13 cellular contexts compared by ENCODE assay signal in the genomic region with DNA sequence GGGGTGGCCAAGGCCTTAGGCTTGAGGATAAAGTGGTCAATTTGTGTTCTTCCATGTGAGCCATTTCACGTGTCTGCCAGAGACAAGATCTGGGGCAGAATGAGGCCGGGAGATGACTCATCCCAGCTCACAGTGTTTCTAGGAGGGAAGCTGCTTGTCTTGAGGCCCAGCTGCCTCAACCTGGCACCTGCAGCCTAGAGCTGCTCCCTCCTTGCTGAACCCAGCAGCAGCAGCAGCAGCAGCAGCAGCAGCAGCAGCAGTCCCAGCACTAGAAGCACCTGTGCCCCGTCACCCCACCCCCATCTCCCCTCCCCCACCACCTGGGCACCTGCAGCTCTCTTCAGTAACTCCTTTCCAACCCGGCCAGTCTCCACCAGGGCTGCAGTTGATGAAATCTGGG.
A peak's percentile ranks its signal among the peaks of the same experiment; 100 is the strongest.
DNase-seq lines count a peak whose midpoint lies in the region; ATAC-seq and TF ChIP-seq lines count a peak whose summit lies in the region.
"Had no signal": no experiment of that assay in that cellular context is flagged by ENCODE, and none has a peak within 500 bp of the region (broad histone marks: within the 10 kb centered on the region; RNA-seq: fewer than 3 reads in every experiment).

No MANE protein-coding gene starts in this region.

- H3K9me2 ChIP-seq in neural cell (ENCODE audit: insufficient read depth, low read length) = no peaks in the 10 kb centered on the region

- no peak for ATAC-seq in HG03439 (IDR thresholded peaks at IDR 0.05; ENCODE audit: unreplicated experiment)
- ATAC-seq in effector memory CD8-positive, alpha-beta T cell (replicated peaks) = no peak
- ATAC-seq: activated CD4-positive, alpha-beta T cell treated with anti-CD3 and anti-CD28 coated beads for 36 hours; GM12878; heart right ventricle had no signal

- H3K27me3 Mint-ChIP-seq in effector memory CD8-positive, alpha-beta T cell = peaks cover 0 to 15% of the 10 kb centered on the region in 2 donors

- no peaks in the 10 kb centered on the region for H3F3A ChIP-seq in neural cell (ENCODE audit: insufficient read depth, low read length, poor library complexity, severe bottlenecking)

- H3K4me1 Mint-ChIP-seq in effector memory CD8-positive, alpha-beta T cell (ENCODE audit: low read depth in 2 of 2) = no peaks in the 10 kb centered on the region
- H3K4me1 Mint-ChIP-seq: activated CD4-positive, alpha-beta T cell treated with anti-CD3 and anti-CD28 coated beads for 36 hours had no signal

- H3K36me3 Mint-ChIP-seq in effector memory CD8-positive, alpha-beta T cell (ENCODE audit: insufficient read depth) = no peaks in the 10 kb centered on the region

- H3K27me3 ChIP-seq in neural cell (ENCODE audit: insufficient read depth, low read depth, low read length) = peaks cover 5% of the 10 kb centered on the region
- no peaks in the 10 kb centered on the region for H3K27me3 ChIP-seq in ascending aorta

- no peaks in the 10 kb centered on the region for H3K4me1 ChIP-seq in ascending aorta
- H3K4me1 ChIP-seq: heart right ventricle had no signal

- H4K20me1 ChIP-seq in neural cell (ENCODE audit: insufficient read depth) = no peaks in the 10 kb centered on the region

- no peak overlapping the region for H2AFZ ChIP-seq in neural cell (ENCODE audit: low read depth, low read length)

- H3K36me3 ChIP-seq in neural cell (ENCODE audit: insufficient read depth, low read length) (no peaks in the 10 kb centered on the region), ascending aorta (no peaks in the 10 kb centered on the region)
- H3K36me3 ChIP-seq: heart right ventricle had no signal

- no peak overlapping the region for H3K4me3 ChIP-seq in neural cell (ENCODE audit: low read length)
- no peak overlapping the region for H3K4me3 ChIP-seq in ascending aorta
- H3K4me3 ChIP-seq: GM12878, heart right ventricle had no signal

- H3K9me3 ChIP-seq in neural cell (ENCODE audit: low read length) (no peaks in the 10 kb centered on the region), ascending aorta (no peaks in the 10 kb centered on the region)

- H3K27ac Mint-ChIP-seq in effector memory CD8-positive, alpha-beta T cell = no peak overlapping the region
- H3K27ac Mint-ChIP-seq: activated CD4-positive, alpha-beta T cell treated with anti-CD3 and anti-CD28 coated beads for 36 hours had no signal

- H3K9ac ChIP-seq in neural cell (ENCODE audit: low read length) = no peak overlapping the region

- TF ChIP-seq RAD21 in neural cell (conservative IDR thresholded peaks at IDR 0.05) = no peak

- peak; percentile 31 for DNase-seq in DMS153 (lab: John Stamatoyannopoulos, UW)
- no peak for DNase-seq in DMS153 treated with DMSO at 0.1 percent for 48 hours (lab: John Stamatoyannopoulos, UW; ENCODE audit: unreplicated experiment)
- peak; percentile 69 for DNase-seq in NCI-H2171 (lab: John Stamatoyannopoulos, UW)
- DNase-seq in cerebellum (ENCODE audit: low spot score) = peak; percentile 36
- DNase-seq in ascending aorta (ENCODE audit: low spot score in 2 of 2) = no peak
- no peak for DNase-seq in effector memory CD8-positive, alpha-beta T cell
- DNase-seq: activated CD4-positive, alpha-beta T cell treated with anti-CD3 and anti-CD28 coated beads for 36 hours; aorta; heart right ventricle; NCI-H1048 had no signal

- no peak overlapping the region for H3K4me3 Mint-ChIP-seq in effector memory CD8-positive, alpha-beta T cell
- H3K4me3 Mint-ChIP-seq: activated CD4-positive, alpha-beta T cell treated with anti-CD3 and anti-CD28 coated beads for 36 hours had no signal

- no peaks in the 10 kb centered on the region for H3K79me2 ChIP-seq in neural cell (replicated peaks; ENCODE audit: insufficient read depth, low read length)

- TF ChIP-seq CTCF in neural cell (IDR thresholded peaks at IDR 0.05; ENCODE audit: poor library complexity, severe bottlenecking) = no peak
- TF ChIP-seq CTCF in ascending aorta (IDR thresholded peaks at IDR 0.05) = no peak

- H3K9me3 Mint-ChIP-seq in effector memory CD8-positive, alpha-beta T cell = no peaks in the 10 kb centered on the region

- no peak overlapping the region for H3K4me2 ChIP-seq in neural cell (ENCODE audit: low read length)

- intact Hi-C loops in ascending aorta (cut with DNase I) = no loop called here

- peak overlapping the region; percentile 16 for H3K27ac ChIP-seq in neural cell (ENCODE audit: low read length)
- H3K27ac ChIP-seq in ascending aorta = no peak overlapping the region
- H3K27ac ChIP-seq: heart right ventricle had no signal

- TF ChIP-seq EP300 in neural cell (conservative IDR thresholded peaks at IDR 0.05; ENCODE audit: poor library complexity, severe bottlenecking) = no peak

TF ChIP-seq in neural cell, 6 proteins besides CTCF, POLR2A, EP300 and RAD21:
- TF ChIP-seq MXI1 (conservative IDR thresholded peaks at IDR 0.05; ENCODE audit: poor library complexity, severe bottlenecking) (no peak), POLR2AphosphoS5 (IDR thresholded peaks at IDR 0.05) (no peak), EZH2 (IDR thresholded peaks at IDR 0.05; ENCODE audit: borderline replicate concordance, insufficient read depth, low read length, poor library complexity, severe bottlenecking) (no peak), SMC3 (conservative IDR thresholded peaks at IDR 0.05; ENCODE audit: poor library complexity) (no peak), TAF1 (IDR thresholded peaks at IDR 0.05; ENCODE audit: low read depth) (no peak)
- TF ChIP-seq, protein P1, sequence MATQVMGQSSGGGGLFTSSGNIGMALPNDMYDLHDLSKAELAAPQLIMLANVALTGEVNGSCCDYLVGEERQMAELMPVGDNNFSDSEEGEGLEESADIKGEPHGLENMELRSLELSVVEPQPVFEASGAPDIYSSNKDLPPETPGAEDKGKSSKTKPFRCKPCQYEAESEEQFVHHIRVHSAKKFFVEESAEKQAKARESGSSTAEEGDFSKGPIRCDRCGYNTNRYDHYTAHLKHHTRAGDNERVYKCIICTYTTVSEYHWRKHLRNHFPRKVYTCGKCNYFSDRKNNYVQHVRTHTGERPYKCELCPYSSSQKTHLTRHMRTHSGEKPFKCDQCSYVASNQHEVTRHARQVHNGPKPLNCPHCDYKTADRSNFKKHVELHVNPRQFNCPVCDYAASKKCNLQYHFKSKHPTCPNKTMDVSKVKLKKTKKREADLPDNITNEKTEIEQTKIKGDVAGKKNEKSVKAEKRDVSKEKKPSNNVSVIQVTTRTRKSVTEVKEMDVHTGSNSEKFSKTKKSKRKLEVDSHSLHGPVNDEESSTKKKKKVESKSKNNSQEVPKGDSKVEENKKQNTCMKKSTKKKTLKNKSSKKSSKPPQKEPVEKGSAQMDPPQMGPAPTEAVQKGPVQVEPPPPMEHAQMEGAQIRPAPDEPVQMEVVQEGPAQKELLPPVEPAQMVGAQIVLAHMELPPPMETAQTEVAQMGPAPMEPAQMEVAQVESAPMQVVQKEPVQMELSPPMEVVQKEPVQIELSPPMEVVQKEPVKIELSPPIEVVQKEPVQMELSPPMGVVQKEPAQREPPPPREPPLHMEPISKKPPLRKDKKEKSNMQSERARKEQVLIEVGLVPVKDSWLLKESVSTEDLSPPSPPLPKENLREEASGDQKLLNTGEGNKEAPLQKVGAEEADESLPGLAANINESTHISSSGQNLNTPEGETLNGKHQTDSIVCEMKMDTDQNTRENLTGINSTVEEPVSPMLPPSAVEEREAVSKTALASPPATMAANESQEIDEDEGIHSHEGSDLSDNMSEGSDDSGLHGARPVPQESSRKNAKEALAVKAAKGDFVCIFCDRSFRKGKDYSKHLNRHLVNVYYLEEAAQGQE (IDR thresholded peaks at IDR 0.05; ENCODE audit: borderline replicate concordance) = no peak
TF ChIP-seq in neural cell: peak in this region for 0.

Comparison
In these comparisons a context has a peak if more than half of its experiments do, and no peak if none do; other contexts are left out.
1. DNase-seq: peak in DMS153 (single experiment), NCI-H2171 (single experiment) and cerebellum (single experiment); none in DMS153 treated with DMSO at 0.1 percent for 48 hours (single experiment), ascending aorta (0 of 2) and effector memory CD8-positive, alpha-beta T cell (0 of 3).